In the genomic region with DNA sequence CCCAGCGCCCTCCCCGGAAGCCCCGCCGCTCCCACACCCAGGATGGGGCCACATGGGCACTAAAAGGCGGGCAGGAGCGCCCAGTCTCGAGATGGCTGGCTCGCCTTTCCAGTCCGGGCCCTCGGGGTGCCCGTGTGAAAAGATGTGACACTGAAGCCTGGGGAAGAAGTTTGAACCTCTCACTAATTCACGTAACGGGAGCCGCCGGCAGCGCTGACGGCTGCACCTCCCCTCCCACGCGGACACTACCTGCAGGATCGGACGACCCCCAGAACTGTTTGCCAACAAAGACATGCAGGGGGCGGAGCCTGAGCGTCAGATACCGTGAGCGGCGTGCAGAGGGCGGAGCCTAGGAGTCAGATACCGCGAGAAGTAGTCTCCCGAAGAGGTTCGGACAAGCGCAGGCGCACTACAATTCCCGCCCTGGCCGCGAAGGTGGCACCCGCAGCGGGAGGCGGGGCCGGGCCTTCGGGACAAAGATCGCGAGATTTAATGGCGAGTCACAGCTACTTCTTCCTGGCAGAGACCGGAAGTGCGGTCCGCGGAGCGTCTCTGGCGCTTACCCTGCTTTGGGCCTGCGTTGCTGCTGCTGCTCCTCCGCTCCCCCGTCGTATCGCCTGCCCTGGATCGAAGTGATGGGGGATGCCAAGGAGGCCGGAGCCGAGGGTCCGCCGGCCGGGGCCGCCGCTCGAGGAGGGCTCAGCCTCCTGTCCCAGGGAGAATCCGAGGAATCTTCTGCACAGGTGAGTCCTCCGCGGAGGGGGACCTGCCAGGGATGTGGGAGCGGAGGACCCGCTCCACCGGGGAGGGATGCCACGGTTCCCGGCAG, we compare ENCODE assay signal across 1 cellular context.
TF ChIP-seq lines count a peak whose summit lies in the region.

A gene with protein sequence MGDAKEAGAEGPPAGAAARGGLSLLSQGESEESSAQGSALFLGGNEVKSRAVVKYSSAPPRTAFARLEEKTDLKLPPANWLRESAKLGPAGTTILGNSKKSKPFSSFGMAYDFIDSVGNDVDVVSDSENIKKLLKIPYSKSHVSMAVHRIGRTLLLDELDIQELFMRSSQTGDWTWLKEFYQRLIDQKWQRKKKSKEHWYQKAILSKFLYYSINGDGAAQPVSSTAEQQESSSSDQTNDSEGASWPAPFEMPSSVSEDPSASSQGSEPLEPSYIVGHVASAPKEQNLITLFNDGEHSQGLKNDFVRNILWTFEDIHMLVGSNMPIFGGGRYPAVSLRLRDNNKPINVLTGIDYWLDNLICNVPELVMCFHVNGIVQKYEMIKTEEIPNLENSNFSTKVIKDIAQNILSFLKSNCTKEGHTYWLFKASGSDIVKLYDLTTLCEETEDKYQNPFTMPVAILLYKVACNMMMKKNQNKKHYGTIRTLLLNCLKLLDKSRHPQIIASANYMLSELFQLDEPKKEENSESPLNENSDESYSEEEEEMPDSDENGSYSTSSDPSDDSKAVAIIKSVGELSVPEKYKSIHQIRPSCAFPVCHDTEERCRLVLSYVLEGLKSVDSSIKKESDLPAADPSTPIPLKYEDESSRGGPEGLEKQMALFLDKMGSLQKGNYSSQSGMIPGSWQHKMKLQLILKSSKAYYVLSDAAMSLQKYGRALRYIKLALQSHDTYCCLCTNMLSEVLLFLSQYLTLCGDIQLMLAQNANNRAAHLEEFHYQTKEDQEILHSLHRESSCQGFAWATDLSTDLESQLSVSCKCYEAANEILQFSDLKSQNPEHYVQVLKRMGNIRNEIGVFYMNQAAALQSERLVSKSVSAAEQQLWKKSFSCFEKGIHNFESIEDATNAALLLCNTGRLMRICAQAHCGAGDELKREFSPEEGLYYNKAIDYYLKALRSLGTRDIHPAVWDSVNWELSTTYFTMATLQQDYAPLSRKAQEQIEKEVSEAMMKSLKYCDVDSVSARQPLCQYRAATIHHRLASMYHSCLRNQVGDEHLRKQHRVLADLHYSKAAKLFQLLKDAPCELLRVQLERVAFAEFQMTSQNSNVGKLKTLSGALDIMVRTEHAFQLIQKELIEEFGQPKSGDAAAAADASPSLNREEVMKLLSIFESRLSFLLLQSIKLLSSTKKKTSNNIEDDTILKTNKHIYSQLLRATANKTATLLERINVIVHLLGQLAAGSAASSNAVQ (plus strand): TSS at position 537 of the 829 bp plus-strand sequence. CDS start 99 bp downstream, at position 636.

TF ChIP-seq in GM12878, 131 proteins besides CTCF, POLR2A, EP300 and RAD21 (continued from another document and continues in another):
- TF ChIP-seq, protein P1, sequence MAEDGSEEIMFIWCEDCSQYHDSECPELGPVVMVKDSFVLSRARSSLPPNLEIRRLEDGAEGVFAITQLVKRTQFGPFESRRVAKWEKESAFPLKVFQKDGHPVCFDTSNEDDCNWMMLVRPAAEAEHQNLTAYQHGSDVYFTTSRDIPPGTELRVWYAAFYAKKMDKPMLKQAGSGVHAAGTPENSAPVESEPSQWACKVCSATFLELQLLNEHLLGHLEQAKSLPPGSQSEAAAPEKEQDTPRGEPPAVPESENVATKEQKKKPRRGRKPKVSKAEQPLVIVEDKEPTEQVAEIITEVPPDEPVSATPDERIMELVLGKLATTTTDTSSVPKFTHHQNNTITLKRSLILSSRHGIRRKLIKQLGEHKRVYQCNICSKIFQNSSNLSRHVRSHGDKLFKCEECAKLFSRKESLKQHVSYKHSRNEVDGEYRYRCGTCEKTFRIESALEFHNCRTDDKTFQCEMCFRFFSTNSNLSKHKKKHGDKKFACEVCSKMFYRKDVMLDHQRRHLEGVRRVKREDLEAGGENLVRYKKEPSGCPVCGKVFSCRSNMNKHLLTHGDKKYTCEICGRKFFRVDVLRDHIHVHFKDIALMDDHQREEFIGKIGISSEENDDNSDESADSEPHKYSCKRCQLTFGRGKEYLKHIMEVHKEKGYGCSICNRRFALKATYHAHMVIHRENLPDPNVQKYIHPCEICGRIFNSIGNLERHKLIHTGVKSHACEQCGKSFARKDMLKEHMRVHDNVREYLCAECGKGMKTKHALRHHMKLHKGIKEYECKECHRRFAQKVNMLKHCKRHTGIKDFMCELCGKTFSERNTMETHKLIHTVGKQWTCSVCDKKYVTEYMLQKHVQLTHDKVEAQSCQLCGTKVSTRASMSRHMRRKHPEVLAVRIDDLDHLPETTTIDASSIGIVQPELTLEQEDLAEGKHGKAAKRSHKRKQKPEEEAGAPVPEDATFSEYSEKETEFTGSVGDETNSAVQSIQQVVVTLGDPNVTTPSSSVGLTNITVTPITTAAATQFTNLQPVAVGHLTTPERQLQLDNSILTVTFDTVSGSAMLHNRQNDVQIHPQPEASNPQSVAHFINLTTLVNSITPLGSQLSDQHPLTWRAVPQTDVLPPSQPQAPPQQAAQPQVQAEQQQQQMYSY (CRISPR knock-in tag; IDR thresholded peaks at IDR 0.05) = no peak
- 0 out of 2 replicates have a peak, but pooled peaks have one; percentile 15 for TF ChIP-seq MTA2 (IDR thresholded peaks at IDR 0.05; ENCODE audit: low read depth)
- no peak for TF ChIP-seq KDM1A (IDR thresholded peaks at IDR 0.05; ENCODE audit: borderline replicate concordance)
- TF ChIP-seq, protein P2, sequence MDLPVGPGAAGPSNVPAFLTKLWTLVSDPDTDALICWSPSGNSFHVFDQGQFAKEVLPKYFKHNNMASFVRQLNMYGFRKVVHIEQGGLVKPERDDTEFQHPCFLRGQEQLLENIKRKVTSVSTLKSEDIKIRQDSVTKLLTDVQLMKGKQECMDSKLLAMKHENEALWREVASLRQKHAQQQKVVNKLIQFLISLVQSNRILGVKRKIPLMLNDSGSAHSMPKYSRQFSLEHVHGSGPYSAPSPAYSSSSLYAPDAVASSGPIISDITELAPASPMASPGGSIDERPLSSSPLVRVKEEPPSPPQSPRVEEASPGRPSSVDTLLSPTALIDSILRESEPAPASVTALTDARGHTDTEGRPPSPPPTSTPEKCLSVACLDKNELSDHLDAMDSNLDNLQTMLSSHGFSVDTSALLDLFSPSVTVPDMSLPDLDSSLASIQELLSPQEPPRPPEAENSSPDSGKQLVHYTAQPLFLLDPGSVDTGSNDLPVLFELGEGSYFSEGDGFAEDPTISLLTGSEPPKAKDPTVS (IDR thresholded peaks at IDR 0.05; ENCODE audit: low read depth, low read length) = no peak
- peak; percentile 11 for TF ChIP-seq SIX5 (IDR thresholded peaks at IDR 0.05; ENCODE audit: low read depth, low read length, severe bottlenecking)
- TF ChIP-seq, protein P3, sequence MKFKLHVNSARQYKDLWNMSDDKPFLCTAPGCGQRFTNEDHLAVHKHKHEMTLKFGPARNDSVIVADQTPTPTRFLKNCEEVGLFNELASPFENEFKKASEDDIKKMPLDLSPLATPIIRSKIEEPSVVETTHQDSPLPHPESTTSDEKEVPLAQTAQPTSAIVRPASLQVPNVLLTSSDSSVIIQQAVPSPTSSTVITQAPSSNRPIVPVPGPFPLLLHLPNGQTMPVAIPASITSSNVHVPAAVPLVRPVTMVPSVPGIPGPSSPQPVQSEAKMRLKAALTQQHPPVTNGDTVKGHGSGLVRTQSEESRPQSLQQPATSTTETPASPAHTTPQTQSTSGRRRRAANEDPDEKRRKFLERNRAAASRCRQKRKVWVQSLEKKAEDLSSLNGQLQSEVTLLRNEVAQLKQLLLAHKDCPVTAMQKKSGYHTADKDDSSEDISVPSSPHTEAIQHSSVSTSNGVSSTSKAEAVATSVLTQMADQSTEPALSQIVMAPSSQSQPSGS (IDR thresholded peaks at IDR 0.05; ENCODE audit: low read length) = no peak
- TF ChIP-seq, protein P4, sequence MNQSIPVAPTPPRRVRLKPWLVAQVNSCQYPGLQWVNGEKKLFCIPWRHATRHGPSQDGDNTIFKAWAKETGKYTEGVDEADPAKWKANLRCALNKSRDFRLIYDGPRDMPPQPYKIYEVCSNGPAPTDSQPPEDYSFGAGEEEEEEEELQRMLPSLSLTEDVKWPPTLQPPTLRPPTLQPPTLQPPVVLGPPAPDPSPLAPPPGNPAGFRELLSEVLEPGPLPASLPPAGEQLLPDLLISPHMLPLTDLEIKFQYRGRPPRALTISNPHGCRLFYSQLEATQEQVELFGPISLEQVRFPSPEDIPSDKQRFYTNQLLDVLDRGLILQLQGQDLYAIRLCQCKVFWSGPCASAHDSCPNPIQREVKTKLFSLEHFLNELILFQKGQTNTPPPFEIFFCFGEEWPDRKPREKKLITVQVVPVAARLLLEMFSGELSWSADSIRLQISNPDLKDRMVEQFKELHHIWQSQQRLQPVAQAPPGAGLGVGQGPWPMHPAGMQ (IDR thresholded peaks at IDR 0.05; ENCODE audit: borderline replicate concordance) = peak; percentile 75
- TF ChIP-seq EED (IDR thresholded peaks at IDR 0.05; ENCODE audit: low read depth) = no peak
- 0 out of 2 replicates have a peak, but pooled peaks have one; percentile 22 for TF ChIP-seq BACH1 (IDR thresholded peaks at IDR 0.05; ENCODE audit: borderline replicate concordance)
- no peak for TF ChIP-seq ZNF217 (IDR thresholded peaks at IDR 0.05)
- no peak for TF ChIP-seq EZH2 (IDR thresholded peaks at IDR 0.05; ENCODE audit: borderline replicate concordance, control insufficient read depth, low read depth, low read length)
- no peak for TF ChIP-seq CHD4 (IDR thresholded peaks at IDR 0.05)
- TF ChIP-seq SUZ12 (IDR thresholded peaks at IDR 0.05; ENCODE audit: unreplicated experiment) = no peak
- no peak for TF ChIP-seq NFYA (IDR thresholded peaks at IDR 0.05; ENCODE audit: borderline replicate concordance, low read depth, low read length)
- peak; percentile 76 for TF ChIP-seq MXI1 (IDR thresholded peaks at IDR 0.05; ENCODE audit: low read depth, low read length)
- TF ChIP-seq HDGF (IDR thresholded peaks at IDR 0.05) = peak; percentile 89
- no peak for TF ChIP-seq ZNF622 (IDR thresholded peaks at IDR 0.05)
- TF ChIP-seq BMI1 (IDR thresholded peaks at IDR 0.05; ENCODE audit: borderline replicate concordance) = no peak
- no peak for TF ChIP-seq ATF7 (IDR thresholded peaks at IDR 0.05; ENCODE audit: low read depth)
- TF ChIP-seq TCF12 (IDR thresholded peaks at IDR 0.05; ENCODE audit: low read depth, low read length) = no peak
- TF ChIP-seq RFX5 (IDR thresholded peaks at IDR 0.05; ENCODE audit: low read depth, low read length) = no peak
- TF ChIP-seq SMC3 (IDR thresholded peaks at IDR 0.05; ENCODE audit: borderline replicate concordance, low read length) = peak; percentile 8; the same call in 1 of the 2 replicates
- TF ChIP-seq, protein P5, sequence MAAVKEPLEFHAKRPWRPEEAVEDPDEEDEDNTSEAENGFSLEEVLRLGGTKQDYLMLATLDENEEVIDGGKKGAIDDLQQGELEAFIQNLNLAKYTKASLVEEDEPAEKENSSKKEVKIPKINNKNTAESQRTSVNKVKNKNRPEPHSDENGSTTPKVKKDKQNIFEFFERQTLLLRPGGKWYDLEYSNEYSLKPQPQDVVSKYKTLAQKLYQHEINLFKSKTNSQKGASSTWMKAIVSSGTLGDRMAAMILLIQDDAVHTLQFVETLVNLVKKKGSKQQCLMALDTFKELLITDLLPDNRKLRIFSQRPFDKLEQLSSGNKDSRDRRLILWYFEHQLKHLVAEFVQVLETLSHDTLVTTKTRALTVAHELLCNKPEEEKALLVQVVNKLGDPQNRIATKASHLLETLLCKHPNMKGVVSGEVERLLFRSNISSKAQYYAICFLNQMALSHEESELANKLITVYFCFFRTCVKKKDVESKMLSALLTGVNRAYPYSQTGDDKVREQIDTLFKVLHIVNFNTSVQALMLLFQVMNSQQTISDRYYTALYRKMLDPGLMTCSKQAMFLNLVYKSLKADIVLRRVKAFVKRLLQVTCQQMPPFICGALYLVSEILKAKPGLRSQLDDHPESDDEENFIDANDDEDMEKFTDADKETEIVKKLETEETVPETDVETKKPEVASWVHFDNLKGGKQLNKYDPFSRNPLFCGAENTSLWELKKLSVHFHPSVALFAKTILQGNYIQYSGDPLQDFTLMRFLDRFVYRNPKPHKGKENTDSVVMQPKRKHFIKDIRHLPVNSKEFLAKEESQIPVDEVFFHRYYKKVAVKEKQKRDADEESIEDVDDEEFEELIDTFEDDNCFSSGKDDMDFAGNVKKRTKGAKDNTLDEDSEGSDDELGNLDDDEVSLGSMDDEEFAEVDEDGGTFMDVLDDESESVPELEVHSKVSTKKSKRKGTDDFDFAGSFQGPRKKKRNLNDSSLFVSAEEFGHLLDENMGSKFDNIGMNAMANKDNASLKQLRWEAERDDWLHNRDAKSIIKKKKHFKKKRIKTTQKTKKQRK (IDR thresholded peaks at IDR 0.05; ENCODE audit: low read depth, low read length) = no peak
- TF ChIP-seq SMARCA5 (IDR thresholded peaks at IDR 0.05) = no peak
- no peak for TF ChIP-seq TBL1XR1 (IDR thresholded peaks at IDR 0.05; ENCODE audit: low read depth, low read length)
- TF ChIP-seq, protein P6, sequence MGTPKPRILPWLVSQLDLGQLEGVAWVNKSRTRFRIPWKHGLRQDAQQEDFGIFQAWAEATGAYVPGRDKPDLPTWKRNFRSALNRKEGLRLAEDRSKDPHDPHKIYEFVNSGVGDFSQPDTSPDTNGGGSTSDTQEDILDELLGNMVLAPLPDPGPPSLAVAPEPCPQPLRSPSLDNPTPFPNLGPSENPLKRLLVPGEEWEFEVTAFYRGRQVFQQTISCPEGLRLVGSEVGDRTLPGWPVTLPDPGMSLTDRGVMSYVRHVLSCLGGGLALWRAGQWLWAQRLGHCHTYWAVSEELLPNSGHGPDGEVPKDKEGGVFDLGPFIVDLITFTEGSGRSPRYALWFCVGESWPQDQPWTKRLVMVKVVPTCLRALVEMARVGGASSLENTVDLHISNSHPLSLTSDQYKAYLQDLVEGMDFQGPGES (IDR thresholded peaks at IDR 0.05) = no peak
- TF ChIP-seq JUND (IDR thresholded peaks at IDR 0.05; ENCODE audit: low read depth, low read length) = no peak
- no peak for TF ChIP-seq YBX1 (IDR thresholded peaks at IDR 0.05)
- TF ChIP-seq, protein P7, sequence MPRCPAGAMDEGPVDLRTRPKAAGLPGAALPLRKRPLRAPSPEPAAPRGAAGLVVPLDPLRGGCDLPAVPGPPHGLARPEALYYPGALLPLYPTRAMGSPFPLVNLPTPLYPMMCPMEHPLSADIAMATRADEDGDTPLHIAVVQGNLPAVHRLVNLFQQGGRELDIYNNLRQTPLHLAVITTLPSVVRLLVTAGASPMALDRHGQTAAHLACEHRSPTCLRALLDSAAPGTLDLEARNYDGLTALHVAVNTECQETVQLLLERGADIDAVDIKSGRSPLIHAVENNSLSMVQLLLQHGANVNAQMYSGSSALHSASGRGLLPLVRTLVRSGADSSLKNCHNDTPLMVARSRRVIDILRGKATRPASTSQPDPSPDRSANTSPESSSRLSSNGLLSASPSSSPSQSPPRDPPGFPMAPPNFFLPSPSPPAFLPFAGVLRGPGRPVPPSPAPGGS (IDR thresholded peaks at IDR 0.05; ENCODE audit: borderline replicate concordance, insufficient read depth, low read depth, low read length, poor library complexity, severe bottlenecking) = no peak
- no peak for TF ChIP-seq ZZZ3 (IDR thresholded peaks at IDR 0.05; ENCODE audit: control insufficient read depth, insufficient read length, low read depth)
- TF ChIP-seq NFXL1 (IDR thresholded peaks at IDR 0.05; ENCODE audit: borderline replicate concordance) = peak; percentile 52; the same call in 1 of the 2 replicates
- no peak for TF ChIP-seq CBX3 (IDR thresholded peaks at IDR 0.05; ENCODE audit: borderline replicate concordance, low read depth)
- peak; percentile 68; the same call in 1 of the 2 replicates for TF ChIP-seq ASH2L (IDR thresholded peaks at IDR 0.05; ENCODE audit: borderline replicate concordance, low read depth)
- no peak for TF ChIP-seq ZNF24 (IDR thresholded peaks at IDR 0.05)
- TF ChIP-seq CREB1 (IDR thresholded peaks at IDR 0.05; ENCODE audit: low read depth) = peak; percentile 66; the same call in 1 of the 2 replicates
- TF ChIP-seq BCL11A (IDR thresholded peaks at IDR 0.05; ENCODE audit: low read depth, low read length) = no peak
- no peak for TF ChIP-seq NFIC (IDR thresholded peaks at IDR 0.05; ENCODE audit: low read depth, low read length)
- TF ChIP-seq POLR2AphosphoS5 (IDR thresholded peaks at IDR 0.05; ENCODE audit: low read length) = peak; percentile 97
- TF ChIP-seq FOXK2 (IDR thresholded peaks at IDR 0.05) = peak; percentile 52; the same call in 1 of the 2 replicates
- no peak for TF ChIP-seq WRNIP1 (IDR thresholded peaks at IDR 0.05; ENCODE audit: borderline replicate concordance, low read depth, low read length)
- TF ChIP-seq LARP7 (IDR thresholded peaks at IDR 0.05) = peak; percentile 63
- TF ChIP-seq CEBPB (IDR thresholded peaks at IDR 0.05; ENCODE audit: borderline replicate concordance in 1 of 2, low read depth in 2 of 2, low read length in 2 of 2) = no peak
